In genomic region chr2:199851499-199851816, GRCh38 we compare ENCODE assay signal across 8 cellular contexts. TPM values are rescaled to one million over a fixed set of nuclear protein-coding genes. Genes with fewer than 3 reads are reported as not detected.
DNase-seq lines count a peak whose midpoint lies in the region; ATAC-seq, FAIRE-seq and TF ChIP-seq lines count a peak whose summit lies in the region.

No MANE protein-coding gene starts in this region.

- intact Hi-C loops in Panc1 (cut with micrococcal nuclease; ENCODE audit: unreplicated experiment), result no loop called here
- intact Hi-C loops in pancreas (cut with DNase I), result no loop called here

- H3K27me3 ChIP-seq in DOHH2 (ENCODE audit: control insufficient read depth, low read length) (no peaks in the 10 kb centered on the region), Panc1 (ENCODE audit: control insufficient read depth, insufficient read depth, low read length) (no peaks in the 10 kb centered on the region; the same call in 1 of the 2 replicates), pancreas (no peaks in the 10 kb centered on the region)

- BruUV-seq in Panc1 (replicated peaks; lab: Mats Ljungman, UMichigan), result no TSS peak

- H4K20me1 ChIP-seq in DOHH2 (ENCODE audit: control insufficient read depth, insufficient read depth, low read depth, low read length), result no peaks in the 10 kb centered on the region

- H3K4me3 ChIP-seq in DOHH2 (ENCODE audit: low read length) (peak overlapping the region; percentile 78), Panc1 (ENCODE audit: low read depth in 2 of 2, low read length in 2 of 2) (peak overlapping the region; percentile 64 to 76), epithelial cell of esophagus (ENCODE audit: low read length) (peak overlapping the region; percentile 52), pancreas (peak overlapping the region; percentile 59 to 75 (median 67))

- H3K4me1 ChIP-seq in DOHH2 (ENCODE audit: control insufficient read depth, low read length) (peaks cover 14% of the 10 kb centered on the region), Panc1 (ENCODE audit: control insufficient read depth, insufficient read depth, low read length) (no peaks in the 10 kb centered on the region; the same call in 1 of the 2 replicates), pancreas (peaks cover 0 to 10% (median 0%) of the 10 kb centered on the region in 3 donors)

- H3K36me3 ChIP-seq in DOHH2 (ENCODE audit: control insufficient read depth, low read length) (no peaks in the 10 kb centered on the region), Panc1 (ENCODE audit: control insufficient read depth, insufficient read depth, low read length) (no peaks in the 10 kb centered on the region), pancreas (no peaks in the 10 kb centered on the region)

- peak overlapping the region; percentile 39 for H3K27ac ChIP-seq in DOHH2 (ENCODE audit: low read depth, low read length)
- H3K27ac ChIP-seq in Panc1 (ENCODE audit: low read length), result peak overlapping the region; percentile 55
- peak overlapping the region in 3 of 4 donors; percentile 48 to 69 (median 60) for H3K27ac ChIP-seq in pancreas

- no peaks in the 10 kb centered on the region for H3K9me3 ChIP-seq in DOHH2 (ENCODE audit: control insufficient read depth, insufficient read depth, low read length)
- no peaks in the 10 kb centered on the region for H3K9me3 ChIP-seq in Panc1 (ENCODE audit: control insufficient read depth, insufficient read depth, low read depth, low read length)
- no peaks in the 10 kb centered on the region for H3K9me3 ChIP-seq in pancreas

- ATAC-seq in Panc1, result no peak
- peak in 1 of 4 donors; percentile 27 for ATAC-seq in pancreas
- no peak for ATAC-seq in GM19351 (IDR thresholded peaks at IDR 0.05; ENCODE audit: unreplicated experiment)
- ATAC-seq in GM21528 (IDR thresholded peaks at IDR 0.05; ENCODE audit: low FRiP score, unreplicated experiment), result no peak

- no peaks in the 10 kb centered on the region for H3F3A ChIP-seq in DOHH2 (ENCODE audit: control insufficient read depth, insufficient read depth)

- in situ Hi-C loops in Panc1 (cut with HindIII; ENCODE audit: low pct_unique_long_range_greater_than_20kb, low sequenced_read_pairs), result no loop called here

- POLR2A ChIA-PET in Panc1 (lab: Charles Lee), result no interaction called here

- whole genome bisulfite sequencing in pancreas, 2 donors, result 8 to 11% methylated on average over 8 of the region's 8 CpGs

- peak; percentile 47 for FAIRE-seq in pancreas (lab: Jason Lieb, UNC)

- DNase-seq in Panc1 (ENCODE audit: low read depth, low spot score) (no peak), epithelial cell of esophagus (ENCODE audit: low read depth) (no peak), pancreas (no peak), NCI-H2107 treated with DMSO at 0.1 percent for 48 hours (lab: John Stamatoyannopoulos, UW; ENCODE audit: unreplicated experiment) (no peak), C1 segment of cervical spinal cord (lab: John Stamatoyannopoulos, UW) (no peak)

- peak overlapping the region; percentile 75 for H3K4me2 ChIP-seq in DOHH2 (ENCODE audit: low read length)

- H3K79me2 ChIP-seq in DOHH2 (ENCODE audit: control insufficient read depth, low read length), result no peaks in the 10 kb centered on the region

- no peak for TF ChIP-seq CTCF in DOHH2 (IDR thresholded peaks at IDR 0.05; ENCODE audit: low read depth, low read length, poor library complexity, severe bottlenecking)
- peak; percentile 63 for TF ChIP-seq CTCF in Panc1 (IDR thresholded peaks at IDR 0.05)
- no peak for TF ChIP-seq CTCF in epithelial cell of esophagus (IDR thresholded peaks at IDR 0.05; ENCODE audit: insufficient read depth, low read depth, low read length, missing control alignments)
- no peak for TF ChIP-seq CTCF in pancreas (IDR thresholded peaks at IDR 0.05)

- no peaks in the 10 kb centered on the region for H3K9me2 ChIP-seq in DOHH2 (replicated peaks; ENCODE audit: control insufficient read depth, low read length)

- CTCF ChIA-PET in Panc1 (lab: Charles Lee), result no interaction called here

RNA-seq across cellular contexts. Expression of gene FTCDNL1, which starts 0.5 kb away (rescaled TPM):
- total RNA-seq in Panc1 (2021; ENCODE audit: unreplicated experiment), result 2.8 TPM
- 1.9 TPM for polyA plus RNA-seq in Panc1 (2012; ENCODE audit: insufficient read length)
- total RNA-seq in pancreas, result 1 to 10 TPM; 1.3 to 3.2 (median 1.6) TPM
- 1 to 10 TPM in 1 of 2 donors, under 1 TPM in 1; 0.53 to 1.3 TPM for polyA plus RNA-seq in pancreas

RNA-seq across cellular contexts. Expression of gene C2orf69, which starts 59.6 kb away (rescaled TPM):
- total RNA-seq in Panc1 (2021; ENCODE audit: unreplicated experiment) (21.8 TPM), pancreas (1 to 10 TPM; 6.2 to 8.3 (median 7.6) TPM)
- polyA plus RNA-seq in Panc1 (2012; ENCODE audit: insufficient read length), result 13.0 TPM
- 1 to 10 TPM; 3.5 to 4.9 TPM for polyA plus RNA-seq in pancreas
